8 cellular contexts compared by ENCODE assay signal in the genomic region with DNA sequence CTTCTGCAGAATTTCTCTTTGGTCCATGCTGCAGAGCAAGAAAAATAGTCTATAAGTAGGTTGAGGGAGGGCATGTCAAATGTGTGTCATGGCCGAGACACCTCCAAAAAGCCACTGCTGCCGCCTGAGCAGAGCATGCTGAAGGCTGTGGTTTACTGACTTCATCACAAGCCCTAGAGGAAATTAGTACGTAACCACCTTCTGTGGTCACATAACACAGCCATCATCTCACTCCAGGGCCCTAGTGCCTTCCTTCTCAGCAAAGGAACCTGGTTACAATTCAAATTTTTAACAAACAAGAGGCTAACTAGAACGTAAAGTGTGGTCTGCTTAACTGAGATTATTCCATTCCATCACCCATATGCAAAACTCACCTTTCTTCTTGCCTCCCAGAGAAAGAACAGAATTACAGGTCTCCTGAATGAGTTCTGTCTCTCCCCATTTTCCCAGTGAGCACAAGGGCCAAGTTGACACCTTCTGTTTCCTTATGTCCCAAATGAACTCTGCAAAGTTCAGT. TPM values are rescaled to one million over a fixed set of nuclear protein-coding genes. Genes with fewer than 3 reads are reported as not detected.
DNase-seq lines count a peak whose midpoint lies in the region; ATAC-seq and TF ChIP-seq lines count a peak whose summit lies in the region.

Gene PTPN22 (minus strand): TSS at position 116 of the 517 bp plus-strand sequence.

- H3K36me3 Mint-ChIP-seq in activated naive CD4-positive, alpha-beta T cell treated with anti-CD3 and anti-CD28 coated beads, Interleukin-2, amount 50 U/mL, for 72 hours, result peaks cover 5 to 17% of the 10 kb centered on the region in 2 donors

- H3K79me2 ChIP-seq in SU-DHL-6 (ENCODE audit: insufficient read depth, low read length), result peaks cover 47% of the 10 kb centered on the region

- no peaks in the 10 kb centered on the region for H3K27me3 ChIP-seq in SU-DHL-6 (ENCODE audit: low read length)

- H3K36me3 ChIP-seq in SU-DHL-6 (ENCODE audit: low read length), result no peaks in the 10 kb centered on the region

- H3K4me3 ChIP-seq in SU-DHL-6 (ENCODE audit: insufficient read depth, low read length, poor library complexity, severe bottlenecking), result peak within 1 kb of the TSS; percentile 60

- H3K9ac ChIP-seq in SU-DHL-6 (ENCODE audit: low read length), result peak within 1 kb of the TSS; percentile 65

- H3K27ac Mint-ChIP-seq in activated naive CD4-positive, alpha-beta T cell treated with anti-CD3 and anti-CD28 coated beads, Interleukin-2, amount 50 U/mL, for 72 hours, result peak within 1 kb of the TSS; percentile 93 to 100

- no peaks in the 10 kb centered on the region for H3K9me3 ChIP-seq in SU-DHL-6 (ENCODE audit: insufficient read depth, low read length)

- H2AFZ ChIP-seq in SU-DHL-6 (ENCODE audit: low read depth, low read length, severe bottlenecking), result peak within 1 kb of the TSS; percentile 69

- ATAC-seq in GM19025 (IDR thresholded peaks at IDR 0.05; ENCODE audit: low read depth, unreplicated experiment) (peak; percentile 89), HG03097 (IDR thresholded peaks at IDR 0.05; ENCODE audit: low FRiP score, unreplicated experiment) (peak; percentile 73)
- peak; percentile 89 to 92 for ATAC-seq in activated naive CD4-positive, alpha-beta T cell treated with anti-CD3 and anti-CD28 coated beads, Interleukin-2, amount 50 U/mL, for 72 hours

- H3K4me2 ChIP-seq in SU-DHL-6 (ENCODE audit: low read depth, low read length, poor library complexity, severe bottlenecking), result peak within 1 kb of the TSS; percentile 86

- no peaks in the 10 kb centered on the region for H3K9me2 ChIP-seq in SU-DHL-6 (replicated peaks; ENCODE audit: insufficient read depth, low read length)

- peaks cover 0 to 6% of the 10 kb centered on the region in 2 donors for H3K9me3 Mint-ChIP-seq in activated naive CD4-positive, alpha-beta T cell treated with anti-CD3 and anti-CD28 coated beads, Interleukin-2, amount 50 U/mL, for 72 hours

- peak; percentile 69 to 77 for DNase-seq in activated naive CD4-positive, alpha-beta T cell treated with anti-CD3 and anti-CD28 coated beads, Interleukin-2, amount 50 U/mL, for 72 hours (ENCODE audit: low spot score in 2 of 2)
- DNase-seq in iris pigment epithelial cell (ENCODE audit: low read depth), result peak; percentile 88
- DNase-seq in stimulated activated CD8-positive, alpha-beta memory T cell treated with anti-CD3 and anti-CD28 coated beads, Interleukin-15, amount 100 ng/mL, for 48 hours (ENCODE audit: low read depth in 2 of 2), result peak; percentile 67 to 72
- no peak for DNase-seq in NCI-H748 (lab: John Stamatoyannopoulos, UW; ENCODE audit: unreplicated experiment)
- DNase-seq in NCI-H1694 (lab: John Stamatoyannopoulos, UW), result no peak

- no peak for TF ChIP-seq CTCF in SU-DHL-6 (IDR thresholded peaks at IDR 0.05; ENCODE audit: insufficient read depth, low read length, poor library complexity, severe bottlenecking)

- peaks cover 55% of the 10 kb centered on the region for H3F3A ChIP-seq in SU-DHL-6 (ENCODE audit: insufficient read depth)

- H3K27ac ChIP-seq in SU-DHL-6 (ENCODE audit: low read depth, low read length), result peak within 1 kb of the TSS; percentile 87

- no peaks in the 10 kb centered on the region for H4K20me1 ChIP-seq in SU-DHL-6 (ENCODE audit: low read depth, low read length)

RNA-seq across cellular contexts. Expression of gene PTPN22, which starts in this region (rescaled TPM):
- total RNA-seq in activated naive CD4-positive, alpha-beta T cell treated with anti-CD3 and anti-CD28 coated beads, Interleukin-2, amount 50 U/mL, for 72 hours, result 10 to 100 TPM; 54.4 to 55.3 TPM

Comparison
In these comparisons a context has a peak if more than half of its experiments do, and no peak if none do; other contexts are left out.
1. DNase-seq: peak in activated naive CD4-positive, alpha-beta T cell treated with anti-CD3 and anti-CD28 coated beads, Interleukin-2, amount 50 U/mL, for 72 hours (2 of 2), iris pigment epithelial cell (single experiment) and stimulated activated CD8-positive, alpha-beta memory T cell treated with anti-CD3 and anti-CD28 coated beads, Interleukin-15, amount 100 ng/mL, for 48 hours (2 of 2); none in NCI-H748 (single experiment) and NCI-H1694 (single experiment).
2. Peak in every context shown above with its lines, with median percentiles within 50 percentile points of each other: ATAC-seq.